Comparison of ENCODE assay signal across 18 cellular contexts in the genomic region with DNA sequence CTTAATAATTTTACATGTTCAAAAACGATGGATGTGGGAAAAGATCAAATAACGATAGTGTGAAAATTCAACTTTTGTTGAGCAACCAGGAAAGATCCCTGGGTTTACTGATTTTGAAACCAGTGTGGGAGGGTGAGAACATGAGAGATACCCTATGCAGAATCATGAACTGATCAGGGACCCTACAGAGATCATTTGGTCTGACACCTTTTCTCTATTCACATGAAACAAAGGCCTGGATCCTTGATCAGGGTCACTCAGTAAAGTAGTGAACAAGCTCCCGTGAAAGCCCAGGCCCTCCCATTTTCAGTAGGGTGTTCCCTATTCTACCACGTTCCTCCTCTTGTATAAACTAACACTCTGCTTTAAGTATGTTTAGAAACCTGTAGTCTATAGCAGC.
"Had no signal": no experiment of that assay in that cellular context is flagged by ENCODE, and none has a peak within 500 bp of the region (broad histone marks: within the 10 kb centered on the region; RNA-seq: fewer than 3 reads in every experiment).

No MANE protein-coding gene starts in this region.

- H3K36me3 Mint-ChIP-seq: immature natural killer cell had no signal

- H3K27me3 Mint-ChIP-seq: activated CD4-positive, alpha-beta T cell treated with anti-CD3 and anti-CD28 coated beads, Interleukin-2, amount 10 ng/mL, durations not matched to agents 24 days and 14 days; dendritic cell treated with granulocyte-macrophage colony-stimulating factor and Interleukin-4, amounts not matched to agents 40 ng/mL and 50 ng/mL, for 4 days had no signal

- H3K27me3 ChIP-seq: ascending aorta, breast epithelium, foreskin keratinocyte, transverse colon, vagina had no signal

- H3K36me3 ChIP-seq: ascending aorta, breast epithelium, transverse colon, vagina had no signal

- DNase-seq: activated CD4-positive, alpha-beta T cell treated with anti-CD3 and anti-CD28 coated beads, Interleukin-2, amount 10 ng/mL, durations not matched to agents 24 days and 14 days; activated gamma-delta T cell treated with Interleukin-2 at 50 U/mL for 16 hours; cerebellar nuclear complex; effector memory CD4-positive, alpha-beta T cell; foreskin keratinocyte; glutamatergic neuron; immature natural killer cell; mesendoderm; nucleus accumbens; posterior cingulate gyrus; stimulated activated CD4-positive, alpha-beta T cell treated with anti-CD3 and anti-CD28 coated beads, Interleukin-2, amount 100 ng/mL, for 48 hours; stimulated activated naive CD4-positive, alpha-beta T cell; transverse colon had no signal

- H3K9me3 Mint-ChIP-seq: activated CD4-positive, alpha-beta T cell treated with anti-CD3 and anti-CD28 coated beads, Interleukin-2, amount 10 ng/mL, durations not matched to agents 24 days and 14 days; dendritic cell treated with granulocyte-macrophage colony-stimulating factor and Interleukin-4, amounts not matched to agents 40 ng/mL and 50 ng/mL, for 4 days; immature natural killer cell; nephron had no signal

- H3K4me3 Mint-ChIP-seq: activated CD4-positive, alpha-beta T cell treated with anti-CD3 and anti-CD28 coated beads, Interleukin-2, amount 10 ng/mL, durations not matched to agents 24 days and 14 days; dendritic cell treated with granulocyte-macrophage colony-stimulating factor and Interleukin-4, amounts not matched to agents 40 ng/mL and 50 ng/mL, for 4 days; immature natural killer cell; nephron had no signal

- H3K4me1 ChIP-seq: ascending aorta, breast epithelium, vagina had no signal

- ATAC-seq: foreskin keratinocyte had no signal

- H3K27ac Mint-ChIP-seq: activated CD4-positive, alpha-beta T cell treated with anti-CD3 and anti-CD28 coated beads, Interleukin-2, amount 10 ng/mL, durations not matched to agents 24 days and 14 days; immature natural killer cell; nephron had no signal

- H3K4me3 ChIP-seq: ascending aorta, breast epithelium, transverse colon, vagina had no signal

- H3K9me3 ChIP-seq: ascending aorta, breast epithelium, transverse colon, vagina had no signal

- H3K27ac ChIP-seq: ascending aorta, breast epithelium, foreskin keratinocyte, transverse colon, vagina had no signal
